7 cellular contexts compared by ENCODE assay signal in genomic region chr3:13428678-13429077, GRCh38. TPM values are rescaled to one million over a fixed set of nuclear protein-coding genes. Genes with fewer than 3 reads are reported as not detected.
DNase-seq lines count a peak whose midpoint lies in the region; ATAC-seq and TF ChIP-seq lines count a peak whose summit lies in the region.
"Not testable (repeated sequence)": the region's sequence is repeated elsewhere in the genome, so short reads cannot be mapped to it uniquely, and the experiment has no call there.

No MANE protein-coding gene starts in this region.

- H3K9ac ChIP-seq in DND-41 (ENCODE audit: low read depth, low read length); OCI-LY1 (ENCODE audit: low read length): not testable (repeated sequence)

- 0 out of 2 replicates have a peak overlapping the region, but pooled peaks have one; percentile 4 for H3K4me2 ChIP-seq in DND-41 (ENCODE audit: insufficient read depth, low read length)
- H3K4me2 ChIP-seq in OCI-LY1 (ENCODE audit: low read length): peak overlapping the region; percentile 42; the same call in 1 of the 2 replicates

- not testable (repeated sequence) for H3F3A ChIP-seq in OCI-LY1 (ENCODE audit: insufficient read depth, low read length)

- intact Hi-C loops in activated B cell treated with CpG ODN at 0.5 μM for 24 hours (cut with micrococcal nuclease): not testable (repeated sequence)

- CTCF ChIA-PET in activated B cell treated with CpG ODN at 0.5 μM for 24 hours (lab: Charles Lee): not testable (repeated sequence)
- CTCF ChIA-PET in activated CD8-positive, alpha-beta T cell treated with anti-CD3 and anti-CD28 coated beads, Interleukin-2, amount 10 ng/mL, durations not matched to agents 7 days and 5 days (lab: Charles Lee): interaction anchor here (1.1 to 6.2 kb wide), 6 partner anchors 10 to 80 kb away, joined by 3 to 46 read pairs (median 5); no protein-coding TSS in a partner anchor

- not testable (repeated sequence) for H4K20me1 ChIP-seq in DND-41 (ENCODE audit: insufficient read depth, low read length); OCI-LY1 (ENCODE audit: insufficient read depth, low read length)

- TF ChIP-seq CTCF in DND-41 (IDR thresholded peaks at IDR 0.05; ENCODE audit: borderline replicate concordance, extremely low read depth, low read length, poor library complexity, severe bottlenecking); OCI-LY1 (IDR thresholded peaks at IDR 0.05; ENCODE audit: low read length); activated B cell treated with CpG ODN at 0.5 μM for 24 hours (IDR thresholded peaks at IDR 0.05): not testable (repeated sequence)

- not testable (repeated sequence) for H3K9me2 ChIP-seq in OCI-LY1 (ENCODE audit: low read depth, low read length)

- H3K36me3 Mint-ChIP-seq in activated B cell treated with CpG ODN at 0.5 μM for 24 hours (ENCODE audit: low read depth); activated CD8-positive, alpha-beta T cell treated with anti-CD3 and anti-CD28 coated beads, Interleukin-2, amount 10 ng/mL, durations not matched to agents 7 days and 5 days (ENCODE audit: low read depth); activated naive CD4-positive, alpha-beta T cell treated with anti-CD3 and anti-CD28 coated beads, Interleukin-2, amount 50 U/mL, for 24 hours; effector memory CD8-positive, alpha-beta T cell (ENCODE audit: insufficient read depth); stimulated activated naive B cell treated with anti-CD40 and anti-IgM and Interleukin-4, amounts not matched to agents 10 μg/mL and 1 μg/mL and 100 μg/mL, for 72 hours: not testable (repeated sequence)

- POLR2A ChIA-PET in activated B cell treated with CpG ODN at 0.5 μM for 24 hours (lab: Charles Lee): interaction anchor here (1.1 kb wide), 1 partner anchor 9 kb away, joined by 3 read pairs; no protein-coding TSS in a partner anchor
- POLR2A ChIA-PET in activated CD8-positive, alpha-beta T cell treated with anti-CD3 and anti-CD28 coated beads, Interleukin-2, amount 10 ng/mL, durations not matched to agents 7 days and 5 days (lab: Charles Lee): interaction anchor here (0.9 to 1.6 kb wide), 5 partner anchors 9 to 588 kb away, joined by 3 to 7 read pairs (median 5); partner anchors contain the start of genes HDAC11 and NUP210

- ATAC-seq in DND-41 (ENCODE audit: insufficient read depth, low read depth); activated B cell treated with CpG ODN at 0.5 μM for 24 hours (ENCODE audit: low read depth); activated CD8-positive, alpha-beta T cell treated with anti-CD3 and anti-CD28 coated beads, Interleukin-2, amount 10 ng/mL, durations not matched to agents 7 days and 5 days; effector memory CD8-positive, alpha-beta T cell (replicated peaks); stimulated activated naive B cell treated with anti-CD40 and anti-IgM and Interleukin-4, amounts not matched to agents 10 μg/mL and 1 μg/mL and 100 μg/mL, for 72 hours (replicated peaks): not testable (repeated sequence)

- not testable (repeated sequence) for H3K36me3 ChIP-seq in DND-41 (ENCODE audit: insufficient read depth, low read length); OCI-LY1 (ENCODE audit: insufficient read depth, low read length)

- H3K27ac Mint-ChIP-seq in activated B cell treated with CpG ODN at 0.5 μM for 24 hours: peak overlapping the region; percentile 70
- H3K27ac Mint-ChIP-seq in activated CD8-positive, alpha-beta T cell treated with anti-CD3 and anti-CD28 coated beads, Interleukin-2, amount 10 ng/mL, durations not matched to agents 7 days and 5 days: peak overlapping the region; percentile 84
- peak overlapping the region; percentile 97 for H3K27ac Mint-ChIP-seq in activated naive CD4-positive, alpha-beta T cell treated with anti-CD3 and anti-CD28 coated beads, Interleukin-2, amount 50 U/mL, for 24 hours
- peak overlapping the region; percentile 17 to 85 for H3K27ac Mint-ChIP-seq in effector memory CD8-positive, alpha-beta T cell
- H3K27ac Mint-ChIP-seq in stimulated activated naive B cell treated with anti-CD40 and anti-IgM and Interleukin-4, amounts not matched to agents 10 μg/mL and 1 μg/mL and 100 μg/mL, for 72 hours: peak overlapping the region; percentile 84

- not testable (repeated sequence) for H3K9me3 ChIP-seq in DND-41 (ENCODE audit: insufficient read depth, low read length, severe bottlenecking); OCI-LY1 (ENCODE audit: low read length)

- not testable (repeated sequence) for H3K79me2 ChIP-seq in DND-41 (ENCODE audit: insufficient read depth, low read length); OCI-LY1 (ENCODE audit: insufficient read depth, low read length)

- H2AFZ ChIP-seq in DND-41 (ENCODE audit: low read depth, low read length): peak overlapping the region; percentile 66; the same call in 1 of the 2 replicates
- peak overlapping the region; percentile 60; the same call in 1 of the 2 replicates for H2AFZ ChIP-seq in OCI-LY1 (ENCODE audit: low read length)

- not testable (repeated sequence) for H3K4me3 Mint-ChIP-seq in activated B cell treated with CpG ODN at 0.5 μM for 24 hours; activated CD8-positive, alpha-beta T cell treated with anti-CD3 and anti-CD28 coated beads, Interleukin-2, amount 10 ng/mL, durations not matched to agents 7 days and 5 days; activated naive CD4-positive, alpha-beta T cell treated with anti-CD3 and anti-CD28 coated beads, Interleukin-2, amount 50 U/mL, for 24 hours; effector memory CD8-positive, alpha-beta T cell; stimulated activated naive B cell treated with anti-CD40 and anti-IgM and Interleukin-4, amounts not matched to agents 10 μg/mL and 1 μg/mL and 100 μg/mL, for 72 hours

- not testable (repeated sequence) for DNase-seq in DND-41; activated B cell treated with CpG ODN at 0.5 μM for 24 hours; activated CD8-positive, alpha-beta T cell treated with anti-CD3 and anti-CD28 coated beads, Interleukin-2, amount 10 ng/mL, durations not matched to agents 7 days and 5 days; effector memory CD8-positive, alpha-beta T cell; stimulated activated naive B cell treated with anti-CD40 and anti-IgM and Interleukin-4, amounts not matched to agents 10 μg/mL and 1 μg/mL and 100 μg/mL, for 72 hours

- not testable (repeated sequence) for H3K27me3 ChIP-seq in DND-41 (ENCODE audit: insufficient read depth, low read length, poor library complexity); OCI-LY1 (ENCODE audit: insufficient read depth, low read length)

- not testable (repeated sequence) for H3K27ac ChIP-seq in DND-41 (ENCODE audit: low read length)
- H3K27ac ChIP-seq in OCI-LY1 (ENCODE audit: low read depth, low read length, poor library complexity, severe bottlenecking): peak overlapping the region; percentile 8

- H3K9me3 Mint-ChIP-seq in activated B cell treated with CpG ODN at 0.5 μM for 24 hours; activated CD8-positive, alpha-beta T cell treated with anti-CD3 and anti-CD28 coated beads, Interleukin-2, amount 10 ng/mL, durations not matched to agents 7 days and 5 days (ENCODE audit: insufficient read depth); activated naive CD4-positive, alpha-beta T cell treated with anti-CD3 and anti-CD28 coated beads, Interleukin-2, amount 50 U/mL, for 24 hours; effector memory CD8-positive, alpha-beta T cell; stimulated activated naive B cell treated with anti-CD40 and anti-IgM and Interleukin-4, amounts not matched to agents 10 μg/mL and 1 μg/mL and 100 μg/mL, for 72 hours: not testable (repeated sequence)

- H3K27me3 Mint-ChIP-seq in activated B cell treated with CpG ODN at 0.5 μM for 24 hours; activated CD8-positive, alpha-beta T cell treated with anti-CD3 and anti-CD28 coated beads, Interleukin-2, amount 10 ng/mL, durations not matched to agents 7 days and 5 days (ENCODE audit: low read depth); activated naive CD4-positive, alpha-beta T cell treated with anti-CD3 and anti-CD28 coated beads, Interleukin-2, amount 50 U/mL, for 24 hours; effector memory CD8-positive, alpha-beta T cell; stimulated activated naive B cell treated with anti-CD40 and anti-IgM and Interleukin-4, amounts not matched to agents 10 μg/mL and 1 μg/mL and 100 μg/mL, for 72 hours: not testable (repeated sequence)

- H3K4me3 ChIP-seq in DND-41 (ENCODE audit: low read depth in 1 of 2, low read length in 2 of 2); OCI-LY1 (ENCODE audit: low read depth, low read length, poor library complexity, severe bottlenecking): not testable (repeated sequence)

- not testable (repeated sequence) for H3K4me1 Mint-ChIP-seq in activated B cell treated with CpG ODN at 0.5 μM for 24 hours; effector memory CD8-positive, alpha-beta T cell (ENCODE audit: low read depth in 2 of 2); stimulated activated naive B cell treated with anti-CD40 and anti-IgM and Interleukin-4, amounts not matched to agents 10 μg/mL and 1 μg/mL and 100 μg/mL, for 72 hours
- H3K4me1 Mint-ChIP-seq in activated CD8-positive, alpha-beta T cell treated with anti-CD3 and anti-CD28 coated beads, Interleukin-2, amount 10 ng/mL, durations not matched to agents 7 days and 5 days (ENCODE audit: low read depth): peaks cover 43% of the 10 kb centered on the region
- peaks cover 41% of the 10 kb centered on the region for H3K4me1 Mint-ChIP-seq in activated naive CD4-positive, alpha-beta T cell treated with anti-CD3 and anti-CD28 coated beads, Interleukin-2, amount 50 U/mL, for 24 hours

- H3K4me1 ChIP-seq in DND-41 (ENCODE audit: insufficient read depth, low read length) (peaks cover 13% of the 10 kb centered on the region), OCI-LY1 (ENCODE audit: insufficient read depth, low read length, severe bottlenecking) (peaks cover 16% of the 10 kb centered on the region)

RNA-seq across cellular contexts. Expression of gene NUP210, which starts 8.6 kb away (rescaled TPM):
- total RNA-seq in activated B cell treated with CpG ODN at 0.5 μM for 24 hours: 82.5 and 91.9 TPM in 2 replicates
- 100 to 1,000 TPM; 202 to 206 TPM for total RNA-seq in activated CD8-positive, alpha-beta T cell treated with anti-CD3 and anti-CD28 coated beads, Interleukin-2, amount 10 ng/mL, durations not matched to agents 7 days and 5 days

RNA-seq across cellular contexts. Expression of gene HDAC11, which starts 51.4 kb away (rescaled TPM):
- 1.6 and 2.5 TPM in 2 replicates for total RNA-seq in activated B cell treated with CpG ODN at 0.5 μM for 24 hours
- under 1 TPM; 0.87 to 0.99 TPM for total RNA-seq in activated CD8-positive, alpha-beta T cell treated with anti-CD3 and anti-CD28 coated beads, Interleukin-2, amount 10 ng/mL, durations not matched to agents 7 days and 5 days
